Comparison of ENCODE assay signal across 20 cellular contexts in the genomic region with DNA sequence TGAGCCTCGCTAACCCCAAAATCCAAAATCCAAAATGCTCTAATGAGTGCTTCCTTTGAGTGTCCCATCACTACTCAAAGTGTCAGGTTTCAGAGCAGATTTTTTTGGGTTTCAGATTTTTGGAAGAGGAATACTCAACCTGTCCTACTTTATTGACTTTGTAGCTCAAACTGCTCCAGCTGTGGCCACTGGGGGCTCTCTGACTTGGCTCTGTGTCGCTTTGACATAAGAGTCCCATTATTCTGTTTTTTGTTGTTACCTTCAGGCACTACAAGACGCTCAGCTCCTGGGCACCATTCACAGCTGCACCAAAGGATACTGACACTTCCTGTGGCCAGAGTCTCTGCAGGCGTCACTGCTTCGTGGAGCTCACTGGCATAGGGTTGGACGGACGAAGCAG. TPM values are rescaled to one million over a fixed set of nuclear protein-coding genes. Genes with fewer than 3 reads are reported as not detected.
DNase-seq lines count a peak whose midpoint lies in the region; ATAC-seq and TF ChIP-seq lines count a peak whose summit lies in the region.
"Had no signal": no experiment of that assay in that cellular context is flagged by ENCODE, and none has a peak within 500 bp of the region (broad histone marks: within the 10 kb centered on the region; RNA-seq: fewer than 3 reads in every experiment).

No MANE protein-coding gene starts in this region.

- H3K4me2 ChIP-seq in OCI-LY1 (ENCODE audit: low read length), result no peak overlapping the region

- H3K4me1 ChIP-seq in A673 (ENCODE audit: insufficient read depth, low read length, poor library complexity, severe bottlenecking), result peaks cover 12% of the 10 kb centered on the region
- H3K4me1 ChIP-seq in OCI-LY1 (ENCODE audit: insufficient read depth, low read length, severe bottlenecking), result peaks cover 4% of the 10 kb centered on the region
- H3K4me1 ChIP-seq in endodermal cell (ENCODE audit: control insufficient read depth, insufficient read depth, low read length), result no peaks in the 10 kb centered on the region
- no peaks in the 10 kb centered on the region for H3K4me1 ChIP-seq in esophagus squamous epithelium
- H3K4me1 ChIP-seq: transverse colon had no signal

- peaks cover 4% of the 10 kb centered on the region for H3K36me3 ChIP-seq in A673 (ENCODE audit: insufficient read depth, low read length, poor library complexity, severe bottlenecking)
- no peaks in the 10 kb centered on the region for H3K36me3 ChIP-seq in OCI-LY1 (ENCODE audit: insufficient read depth, low read length)
- peaks cover 37% of the 10 kb centered on the region for H3K36me3 ChIP-seq in endodermal cell (ENCODE audit: control insufficient read depth, insufficient read depth, low read length)
- no peaks in the 10 kb centered on the region for H3K36me3 ChIP-seq in esophagus squamous epithelium
- H3K36me3 ChIP-seq: cardiac muscle cell, ovary, transverse colon had no signal

- no peak overlapping the region for H3K4me3 ChIP-seq in A673 (ENCODE audit: low read depth, low read length, poor library complexity, severe bottlenecking)
- no peak overlapping the region for H3K4me3 ChIP-seq in OCI-LY1 (ENCODE audit: low read depth, low read length, poor library complexity, severe bottlenecking)
- H3K4me3 ChIP-seq in endodermal cell (ENCODE audit: low read length), result no peak overlapping the region
- no peak overlapping the region for H3K4me3 ChIP-seq in esophagus squamous epithelium
- H3K4me3 ChIP-seq: cardiac muscle cell, ovary, transverse colon had no signal

- H3K9ac ChIP-seq in OCI-LY1 (ENCODE audit: low read length) (no peak overlapping the region), endodermal cell (ENCODE audit: extremely low read depth, low read length, poor library complexity, severe bottlenecking) (no peak overlapping the region)

- H3K9me2 ChIP-seq in OCI-LY1 (ENCODE audit: low read depth, low read length), result no peaks in the 10 kb centered on the region

- POLR2A ChIA-PET in A673 (lab: Charles Lee; ENCODE audit: low non-redundant PET), result no interaction called here
- POLR2A ChIA-PET in activated CD4-positive, alpha-beta T cell treated with anti-CD3 and anti-CD28 coated beads for 36 hours (lab: Charles Lee), result interaction anchor here (0.6 kb wide), 1 partner anchor 112 kb away, joined by 3 read pairs; no protein-coding TSS in a partner anchor

- no TSS peak for BruUV-seq in A673 (replicated peaks; lab: Mats Ljungman, UMichigan)

- H3K9me3 Mint-ChIP-seq in endodermal cell, result no peaks in the 10 kb centered on the region
- no peaks in the 10 kb centered on the region for H3K9me3 Mint-ChIP-seq in activated CD4-positive, alpha-beta T cell treated with anti-CD3 and anti-CD28 coated beads for 36 hours (ENCODE audit: low read depth)
- H3K9me3 Mint-ChIP-seq: activated CD4-positive, alpha-beta memory T cell treated with anti-CD3 and anti-CD28 coated beads, Interleukin-2, amount 10 ng/mL, durations not matched to agents 7 days and 5 days; activated naive CD8-positive, alpha-beta T cell treated with anti-CD3 and anti-CD28 coated beads for 36 hours; activated T-cell treated with anti-CD3 and anti-CD28 coated beads, Interleukin-2, amount 50 U/mL, for 72 hours; stimulated activated memory B cell treated with anti-CD40 and anti-IgM and Interleukin-4, amounts not matched to agents 10 μg/mL and 1 μg/mL and 100 μg/mL, for 72 hours had no signal

- no peak overlapping the region for H3K4me3 Mint-ChIP-seq in endodermal cell
- no peak overlapping the region for H3K4me3 Mint-ChIP-seq in activated CD4-positive, alpha-beta T cell treated with anti-CD3 and anti-CD28 coated beads for 36 hours
- H3K4me3 Mint-ChIP-seq: activated CD4-positive, alpha-beta memory T cell treated with anti-CD3 and anti-CD28 coated beads, Interleukin-2, amount 10 ng/mL, durations not matched to agents 7 days and 5 days; activated naive CD8-positive, alpha-beta T cell treated with anti-CD3 and anti-CD28 coated beads for 36 hours; activated T-cell treated with anti-CD3 and anti-CD28 coated beads, Interleukin-2, amount 50 U/mL, for 72 hours; stimulated activated memory B cell treated with anti-CD40 and anti-IgM and Interleukin-4, amounts not matched to agents 10 μg/mL and 1 μg/mL and 100 μg/mL, for 72 hours had no signal

- H3K79me2 ChIP-seq in OCI-LY1 (ENCODE audit: insufficient read depth, low read length), result no peaks in the 10 kb centered on the region

- H3K27me3 Mint-ChIP-seq in endodermal cell (ENCODE audit: insufficient read depth), result no peaks in the 10 kb centered on the region
- peaks cover 8% of the 10 kb centered on the region for H3K27me3 Mint-ChIP-seq in activated CD4-positive, alpha-beta T cell treated with anti-CD3 and anti-CD28 coated beads for 36 hours
- H3K27me3 Mint-ChIP-seq: activated CD4-positive, alpha-beta memory T cell treated with anti-CD3 and anti-CD28 coated beads, Interleukin-2, amount 10 ng/mL, durations not matched to agents 7 days and 5 days had no signal

- no peak overlapping the region for H2AFZ ChIP-seq in OCI-LY1 (ENCODE audit: low read length)

- no peaks in the 10 kb centered on the region for H4K20me1 ChIP-seq in OCI-LY1 (ENCODE audit: insufficient read depth, low read length)

- peaks cover 30% of the 10 kb centered on the region for H3K4me1 Mint-ChIP-seq in endodermal cell
- H3K4me1 Mint-ChIP-seq in activated CD4-positive, alpha-beta T cell treated with anti-CD3 and anti-CD28 coated beads for 36 hours, result no peaks in the 10 kb centered on the region
- H3K4me1 Mint-ChIP-seq: activated CD4-positive, alpha-beta memory T cell treated with anti-CD3 and anti-CD28 coated beads, Interleukin-2, amount 10 ng/mL, durations not matched to agents 7 days and 5 days; activated naive CD8-positive, alpha-beta T cell treated with anti-CD3 and anti-CD28 coated beads for 36 hours; stimulated activated memory B cell treated with anti-CD40 and anti-IgM and Interleukin-4, amounts not matched to agents 10 μg/mL and 1 μg/mL and 100 μg/mL, for 72 hours had no signal

- ATAC-seq in activated CD4-positive, alpha-beta T cell treated with anti-CD3 and anti-CD28 coated beads for 36 hours, result no peak
- ATAC-seq in activated CD4-positive, CD25-positive, alpha-beta regulatory T cell treated with anti-CD3 and anti-CD28 coated beads, Interleukin-2, amount 50 U/mL, for 24 hours, result no peak
- ATAC-seq: activated T-cell treated with anti-CD3 and anti-CD28 coated beads, Interleukin-2, amount 50 U/mL, for 72 hours; left colon; stimulated activated memory B cell treated with anti-CD40 and anti-IgM and Interleukin-4, amounts not matched to agents 10 μg/mL and 1 μg/mL and 100 μg/mL, for 72 hours had no signal

- TF ChIP-seq POLR2A in esophagus squamous epithelium (IDR thresholded peaks at IDR 0.05), result no peak

- 86 to 90% methylated on average over 5 to 7 of the region's 7 CpGs for WGBS in endodermal cell (ENCODE audit: insufficient coverage in 1 of 2, insufficient read length in 1 of 2), 2 experiments
- WGBS in esophagus squamous epithelium, 2 donors, result 46 to 78% methylated on average over 3 to 7 of the region's 7 CpGs

- H3K9me3 ChIP-seq in A673 (ENCODE audit: low read depth, low read length, poor library complexity, severe bottlenecking), result no peaks in the 10 kb centered on the region
- H3K9me3 ChIP-seq in OCI-LY1 (ENCODE audit: low read length), result no peaks in the 10 kb centered on the region
- no peaks in the 10 kb centered on the region for H3K9me3 ChIP-seq in endodermal cell (ENCODE audit: control insufficient read depth, low read length)
- no peaks in the 10 kb centered on the region for H3K9me3 ChIP-seq in esophagus squamous epithelium
- H3K9me3 ChIP-seq: ovary, transverse colon had no signal

- peak overlapping the region; percentile 35 for H3K27ac Mint-ChIP-seq in endodermal cell
- H3K27ac Mint-ChIP-seq in activated CD4-positive, alpha-beta T cell treated with anti-CD3 and anti-CD28 coated beads for 36 hours, result no peak overlapping the region
- H3K27ac Mint-ChIP-seq: activated CD4-positive, alpha-beta memory T cell treated with anti-CD3 and anti-CD28 coated beads, Interleukin-2, amount 10 ng/mL, durations not matched to agents 7 days and 5 days; activated naive CD8-positive, alpha-beta T cell treated with anti-CD3 and anti-CD28 coated beads for 36 hours; activated T-cell treated with anti-CD3 and anti-CD28 coated beads, Interleukin-2, amount 50 U/mL, for 72 hours; stimulated activated memory B cell treated with anti-CD40 and anti-IgM and Interleukin-4, amounts not matched to agents 10 μg/mL and 1 μg/mL and 100 μg/mL, for 72 hours had no signal

- peak; percentile 34 for TF ChIP-seq CTCF in A673 (conservative IDR thresholded peaks at IDR 0.05; ENCODE audit: low read depth, low read length)
- peak; percentile 31; the same call in 1 of the 3 replicates for TF ChIP-seq CTCF in GM12872 (IDR thresholded peaks at IDR 0.05; ENCODE audit: insufficient read depth, low read depth, low read length)
- TF ChIP-seq CTCF in OCI-LY1 (IDR thresholded peaks at IDR 0.05; ENCODE audit: low read length), result peak; percentile 22; the same call in 1 of the 2 replicates
- peak; percentile 66 for TF ChIP-seq CTCF in endodermal cell (conservative IDR thresholded peaks at IDR 0.05)
- TF ChIP-seq CTCF in esophagus squamous epithelium (IDR thresholded peaks at IDR 0.05), result no peak

- H3K27me3 ChIP-seq in A673 (replicated peaks; ENCODE audit: insufficient read depth, low read depth, low read length, poor library complexity) (no peaks in the 10 kb centered on the region), OCI-LY1 (ENCODE audit: insufficient read depth, low read length) (no peaks in the 10 kb centered on the region), endodermal cell (ENCODE audit: control insufficient read depth, insufficient read depth, low read length, poor library complexity, severe bottlenecking) (no peaks in the 10 kb centered on the region), esophagus squamous epithelium (peaks cover 0 to 23% (median 0%) of the 10 kb centered on the region in 4 donors)
- H3K27me3 ChIP-seq: cardiac muscle cell, ovary had no signal

- intact Hi-C loops in A673 (cut with micrococcal nuclease; ENCODE audit: unreplicated experiment), result no loop called here
- intact Hi-C loops in activated CD4-positive, alpha-beta T cell treated with anti-CD3 and anti-CD28 coated beads for 36 hours (cut with DNase I, micrococcal nuclease), result no loop called here
- intact Hi-C loops in esophagus squamous epithelium (cut with DNase I), result no loop called here

- DNase-seq in A673 (ENCODE audit: low spot score), result no peak
- peak; percentile 66 for DNase-seq in endodermal cell
- DNase-seq in activated CD4-positive, alpha-beta T cell treated with anti-CD3 and anti-CD28 coated beads for 36 hours, result no peak
- DNase-seq in esophagus squamous epithelium (lab: John Stamatoyannopoulos, UW), result no peak
- no peak for DNase-seq in NCI-H774 (lab: John Stamatoyannopoulos, UW)
- DNase-seq: activated CD4-positive, alpha-beta memory T cell treated with anti-CD3 and anti-CD28 coated beads, Interleukin-2, amount 10 ng/mL, durations not matched to agents 7 days and 5 days; activated naive CD8-positive, alpha-beta T cell treated with anti-CD3 and anti-CD28 coated beads for 36 hours; activated T-cell treated with anti-CD3 and anti-CD28 coated beads, Interleukin-2, amount 50 U/mL, for 72 hours; Calu3; effector CD8-positive, alpha-beta T cell; left colon; NCI-H2107; NK-92 treated with Interleukin-12 subunit alpha and Interleukin-12 subunit beta, amount 100 ng/mL, for 24 hours; ovary; transverse colon had no signal

- peaks cover 40% of the 10 kb centered on the region for H3K36me3 Mint-ChIP-seq in endodermal cell (ENCODE audit: low read depth)
- H3K36me3 Mint-ChIP-seq in activated CD4-positive, alpha-beta T cell treated with anti-CD3 and anti-CD28 coated beads for 36 hours (ENCODE audit: low read depth), result no peaks in the 10 kb centered on the region
- H3K36me3 Mint-ChIP-seq: activated naive CD8-positive, alpha-beta T cell treated with anti-CD3 and anti-CD28 coated beads for 36 hours; stimulated activated memory B cell treated with anti-CD40 and anti-IgM and Interleukin-4, amounts not matched to agents 10 μg/mL and 1 μg/mL and 100 μg/mL, for 72 hours had no signal

- CTCF ChIA-PET in A673 (lab: Charles Lee), result no interaction called here
- CTCF ChIA-PET in activated CD4-positive, alpha-beta T cell treated with anti-CD3 and anti-CD28 coated beads for 36 hours (lab: Charles Lee), result interaction anchor here (0.6 to 0.7 kb wide), 2 partner anchors 42 to 435 kb away, joined by 3 read pairs; no protein-coding TSS in a partner anchor

- H3K27ac ChIP-seq in A673 (ENCODE audit: low read depth, low read length, poor library complexity, severe bottlenecking), result no peak overlapping the region
- no peak overlapping the region for H3K27ac ChIP-seq in OCI-LY1 (ENCODE audit: low read depth, low read length, poor library complexity, severe bottlenecking)
- H3K27ac ChIP-seq in endodermal cell (ENCODE audit: low read depth, low read length), result peak overlapping the region; percentile 29
- no peak overlapping the region for H3K27ac ChIP-seq in esophagus squamous epithelium
- H3K27ac ChIP-seq: cardiac muscle cell, ovary, transverse colon had no signal

- no peaks in the 10 kb centered on the region for H3F3A ChIP-seq in OCI-LY1 (ENCODE audit: insufficient read depth, low read length)

RNA-seq across cellular contexts. Expression of a gene that starts 41.1 kb away (rescaled TPM):
- total RNA-seq in A673 (2021) (13.2 and 17.9 TPM in 2 replicates), endodermal cell (10 to 100 TPM; 57.5 to 69.2 TPM), esophagus squamous epithelium (under 1 TPM in 2 of 4 donors, not detected in 2; 0.04 to 0.19 TPM)
- 45.2 TPM for polyA plus RNA-seq in endodermal cell (2013, experiment 1 of 2)
- polyA plus RNA-seq in endodermal cell (2013, experiment 2 of 2), result 35.4 TPM
- total RNA-seq in activated CD4-positive, alpha-beta T cell treated with anti-CD3 and anti-CD28 coated beads for 36 hours, result not detected
- total RNA-seq: activated CD4-positive, alpha-beta memory T cell treated with anti-CD3 and anti-CD28 coated beads, Interleukin-2, amount 10 ng/mL, durations not matched to agents 7 days and 5 days; Calu3; transverse colon had no signal

Comparison
In these comparisons a context has a peak if more than half of its experiments do, and no peak if none do; other contexts are left out.
1. CTCF ChIP-seq: peak in A673 (single experiment), GM12872 (single experiment), OCI-LY1 (single experiment) and endodermal cell (single experiment); none in esophagus squamous epithelium (0 of 6).
2. RNA of a gene that starts 41.1 kb away (total RNA-seq): 57.5 to 69.2 TPM in endodermal cell and 13.2 to 17.9 TPM in A673; not detected in activated CD4-positive, alpha-beta T cell treated with anti-CD3 and anti-CD28 coated beads for 36 hours and 0.04 to 0.19 TPM in esophagus squamous epithelium; every median in the first group is over 10 times any median in the second.